9 cellular contexts compared by ENCODE assay signal in the genomic region with DNA sequence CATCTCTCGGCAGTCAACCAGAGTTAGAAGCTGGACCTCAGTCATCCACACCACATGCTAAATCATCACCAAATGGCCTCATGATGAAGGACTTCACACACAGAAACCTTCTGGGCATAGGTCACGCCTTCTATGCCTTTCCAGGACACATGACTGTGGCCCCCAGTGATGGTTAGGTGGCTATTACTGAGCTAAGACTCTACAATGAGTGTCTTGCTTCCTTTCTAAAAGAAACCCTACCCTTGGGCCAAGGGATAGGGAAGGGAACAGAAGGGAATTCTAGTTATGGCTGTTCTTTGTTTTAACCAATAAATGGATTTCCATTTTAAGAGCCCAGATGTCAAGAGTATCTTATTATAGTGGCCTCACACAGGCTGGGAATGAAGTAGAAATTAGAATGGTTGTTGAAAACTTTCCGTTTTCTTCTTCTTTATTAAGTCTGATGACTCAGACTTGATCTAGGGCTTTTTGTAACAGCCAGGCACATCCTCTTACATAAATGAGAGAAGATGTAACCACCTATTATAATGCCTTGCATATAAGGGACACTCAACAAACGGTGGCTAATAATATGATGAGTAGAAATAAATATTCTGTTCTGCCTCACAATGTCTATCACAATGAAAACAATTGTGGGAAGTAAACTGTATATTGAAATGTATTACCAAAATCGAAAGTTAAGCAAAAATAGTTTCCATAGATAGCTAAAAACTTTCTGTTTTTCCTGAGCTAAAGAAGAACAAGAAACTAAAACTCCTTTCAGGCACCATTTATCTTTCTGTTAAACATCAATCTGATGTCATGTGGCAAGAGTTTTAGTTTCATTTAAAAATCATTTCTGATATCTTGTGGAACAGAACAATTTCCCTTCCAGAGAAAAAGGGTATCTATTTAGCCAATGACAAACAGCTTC.
DNase-seq lines count a peak whose midpoint lies in the region; ATAC-seq lines count a peak whose summit lies in the region.
"Had no signal": no experiment of that assay in that cellular context is flagged by ENCODE, and none has a peak within 500 bp of the region (broad histone marks: within the 10 kb centered on the region; RNA-seq: fewer than 3 reads in every experiment).

No MANE protein-coding gene starts in this region.

- no peak overlapping the region for H3K4me2 ChIP-seq in neuronal stem cell (ENCODE audit: insufficient read depth, low read length, poor library complexity, severe bottlenecking)

- H3K4me1 ChIP-seq in neuronal stem cell (ENCODE audit: control insufficient read depth in 2 of 2, insufficient read depth in 1 of 2, low read depth in 1 of 2, low read length in 2 of 2) = peaks cover 0 to 4% of the 10 kb centered on the region in 2 donors

- peaks cover 4% of the 10 kb centered on the region for H3K4me1 Mint-ChIP-seq in memory B cell

- H2AFZ ChIP-seq in neuronal stem cell (ENCODE audit: low read length) = no peak overlapping the region

- H2BK15ac ChIP-seq in neuronal stem cell (ENCODE audit: low read length) = no peak overlapping the region

- no peaks in the 10 kb centered on the region for H3K79me1 ChIP-seq in neuronal stem cell (ENCODE audit: low read depth, low read length)

- no peak overlapping the region for H4K91ac ChIP-seq in neuronal stem cell (ENCODE audit: low read depth, low read length, poor library complexity)

- H3K4me3 ChIP-seq in neuronal stem cell (ENCODE audit: low read length in 2 of 2) = peak overlapping the region in 1 of 2 donors; percentile 24

- no peak overlapping the region for H2BK5ac ChIP-seq in neuronal stem cell (ENCODE audit: low read length)

- H3K36me3 Mint-ChIP-seq in memory B cell = no peaks in the 10 kb centered on the region

- no peak overlapping the region for H3K9ac ChIP-seq in neuronal stem cell (ENCODE audit: low read depth, low read length, poor library complexity)

- H3K27ac ChIP-seq in neuronal stem cell (replicated peaks; ENCODE audit: low read length) = no peak overlapping the region
- H3K27ac ChIP-seq: HL-60 had no signal

- H3K27me3 Mint-ChIP-seq in memory B cell = no peaks in the 10 kb centered on the region

- no peak overlapping the region for H3K18ac ChIP-seq in neuronal stem cell (ENCODE audit: low read length)

- ATAC-seq in HG02588 (IDR thresholded peaks at IDR 0.05; ENCODE audit: unreplicated experiment) = peak; percentile 50
- ATAC-seq in memory B cell (ENCODE audit: low read depth) = peak; percentile 9

- no peak overlapping the region for H3K23ac ChIP-seq in neuronal stem cell (ENCODE audit: low read depth, low read length, poor library complexity)

- H4K8ac ChIP-seq in neuronal stem cell (ENCODE audit: low read depth, low read length) = no peak overlapping the region

- no CpG with 5 or more reads among the region's 5 CpGs for WGBS in neuronal stem cell (ENCODE audit: extremely low coverage in 2 of 2, insufficient read length in 2 of 2, insufficient replicate concordance in 1 of 2), 2 donors

- H3K9me3 ChIP-seq in neuronal stem cell (replicated peaks in 1 of 2; ENCODE audit: control insufficient read depth in 2 of 2, insufficient read depth in 1 of 2, low read depth in 1 of 2, low read length in 2 of 2) = no peaks in the 10 kb centered on the region

- no peak overlapping the region for H3K27ac Mint-ChIP-seq in memory B cell

- H2AK5ac ChIP-seq in neuronal stem cell (ENCODE audit: low read depth, low read length) = no peak overlapping the region

- H3K9me3 Mint-ChIP-seq in memory B cell = no peaks in the 10 kb centered on the region

- DNase-seq in SIG-M5 treated with dmso at 0.1 percent for 504 hours (lab: John Stamatoyannopoulos, UW; ENCODE audit: unreplicated experiment) = peak; percentile 57
- no peak for DNase-seq in SIG-M5 (lab: John Stamatoyannopoulos, UW)
- DNase-seq in Kasumi-1 (lab: John Stamatoyannopoulos, UW) = peak; percentile 71 to 74
- no peak for DNase-seq in memory B cell (ENCODE audit: low spot score in 2 of 2)
- DNase-seq in DMS 273 treated with DMSO at 0.1 percent for 48 hours (lab: John Stamatoyannopoulos, UW) = no peak
- no peak for DNase-seq in neuronal stem cell (ENCODE audit: low spot score)
- DNase-seq in GF-D8 (lab: John Stamatoyannopoulos, UW) = no peak

- H3K36me3 ChIP-seq in neuronal stem cell (replicated peaks in 1 of 2; ENCODE audit: control insufficient read depth in 2 of 2, insufficient read depth in 2 of 2, low read length in 2 of 2) = no peaks in the 10 kb centered on the region

- H3K4ac ChIP-seq in neuronal stem cell (ENCODE audit: low read length) = no peak overlapping the region

- no peak overlapping the region for H3K14ac ChIP-seq in neuronal stem cell (ENCODE audit: low read length)

- no peak overlapping the region for H2BK120ac ChIP-seq in neuronal stem cell (ENCODE audit: low read depth, low read length)

- no peak overlapping the region for H2BK12ac ChIP-seq in neuronal stem cell (ENCODE audit: low read length)

- H3K27me3 ChIP-seq in neuronal stem cell (ENCODE audit: control insufficient read depth in 3 of 3, insufficient read depth in 3 of 3, low read depth in 1 of 3, low read length in 3 of 3) = no peaks in the 10 kb centered on the region

- no peak overlapping the region for H3K4me3 Mint-ChIP-seq in memory B cell

Comparison
In these comparisons a context has a peak if more than half of its experiments do, and no peak if none do; other contexts are left out.
1. DNase-seq: peak in SIG-M5 treated with dmso at 0.1 percent for 504 hours (single experiment) and Kasumi-1 (2 of 2); none in SIG-M5 (single experiment), memory B cell (0 of 2), DMS 273 treated with DMSO at 0.1 percent for 48 hours (single experiment), neuronal stem cell (single experiment) and GF-D8 (single experiment).